22 cellular contexts compared by ENCODE assay signal in genomic region chr3:52146811-52147210, GRCh38.
"Had no signal": no experiment of that assay in that cellular context is flagged by ENCODE, and none has a peak within 500 bp of the region (broad histone marks: within the 10 kb centered on the region; RNA-seq: fewer than 3 reads in every experiment).

No MANE protein-coding gene starts in this region.

- H3K4me3 Mint-ChIP-seq: IgD-negative memory B cell had no signal

- ATAC-seq: HepG2, K562, SK-N-SH treated with all-trans-retinoic acid at 6 μM for 48 hours had no signal

- H3K9ac ChIP-seq: KMS-11 had no signal

- H3K9me3 Mint-ChIP-seq: IgD-negative memory B cell had no signal

- H3K4me2 ChIP-seq: KMS-11 had no signal

- H3K27ac ChIP-seq: KMS-11, SJCRH30 had no signal

- DNase-seq: Kasumi-1, MM.1S, NCI-H1092 treated with DMSO at 0.1 percent for 48 hours, NCI-H1436, NCI-H187, NCI-H2029, NCI-H2081 treated with DMSO at 0.1 percent for 48 hours, NCI-H2171, NCI-H226, NCI-H446, NCI-H510A, NCI-H524 treated with DMSO at 0.1 percent for 48 hours, NCI-H69, NCI-H774, RPMI8226, SHP77 treated with DMSO at 0.1 percent for 48 hours, SJCRH30 had no signal

- H3K4me3 ChIP-seq: K562, SJCRH30 had no signal

- H3K9me3 ChIP-seq: SJCRH30 had no signal

- H3K27me3 ChIP-seq: SJCRH30 had no signal

- H3K27me3 Mint-ChIP-seq: IgD-negative memory B cell had no signal

- H3K27ac Mint-ChIP-seq: IgD-negative memory B cell had no signal

- H3K4me1 ChIP-seq: SJCRH30 had no signal
